25 cellular contexts compared by ENCODE assay signal in genomic region chr4:181564616-181565015, GRCh38.
"Had no signal": no experiment of that assay in that cellular context is flagged by ENCODE, and none has a peak within 500 bp of the region (broad histone marks: within the 10 kb centered on the region; RNA-seq: fewer than 3 reads in every experiment).

No MANE protein-coding gene starts in this region.

- H3K36me3 Mint-ChIP-seq: memory B cell; naive thymus-derived CD4-positive, alpha-beta T cell; natural killer cell treated with Interleukin-12 subunit alpha and Interleukin-12 subunit beta and Interleukin-15 and Interleukin-18, amount 100 ng/mL, for 72 hours; stimulated activated naive B cell treated with anti-CD40 and anti-IgM and Interleukin-4, amounts not matched to agents 10 μg/mL and 1 μg/mL and 100 μg/mL, for 72 hours had no signal

- H3K36me3 ChIP-seq: heart right ventricle, left ventricle myocardium inferior, spleen, stomach, thyroid gland, transverse colon, upper lobe of left lung, vagina had no signal

- H3K27ac ChIP-seq: heart right ventricle, hepatocyte, left ventricle myocardium inferior, skin epidermis, spleen, stomach, testis, thyroid gland, transverse colon, upper lobe of left lung, vagina had no signal

- ATAC-seq: heart right ventricle; mucosa of descending colon; naive thymus-derived CD4-positive, alpha-beta T cell; natural killer cell treated with Interleukin-12 subunit alpha and Interleukin-12 subunit beta and Interleukin-15 and Interleukin-18, amount 100 ng/mL, for 72 hours; right cardiac atrium; sciatic nerve; stimulated activated naive B cell treated with anti-CD40 and anti-IgM and Interleukin-4, amounts not matched to agents 10 μg/mL and 1 μg/mL and 100 μg/mL, for 72 hours; stimulated activated naive CD8-positive, alpha-beta T cell treated with anti-CD3 and anti-CD28 coated beads, Interleukin-15, Interleukin-2, amounts not matched to agents 100 U/mL and 50 U/mL, for 24 hours had no signal

- H3K9me3 ChIP-seq: mucosa of descending colon, testis, thyroid gland, transverse colon, upper lobe of left lung, vagina had no signal

- H3K4me3 ChIP-seq: heart right ventricle, hepatocyte, left ventricle myocardium inferior, lung, mucosa of descending colon, skin epidermis, spleen, stomach, testis, thyroid gland, transverse colon, upper lobe of left lung, vagina had no signal

- H3K27me3 Mint-ChIP-seq: memory B cell; naive thymus-derived CD4-positive, alpha-beta T cell; natural killer cell treated with Interleukin-12 subunit alpha and Interleukin-12 subunit beta and Interleukin-15 and Interleukin-18, amount 100 ng/mL, for 72 hours; progenitor cell of endocrine pancreas; stimulated activated naive B cell treated with anti-CD40 and anti-IgM and Interleukin-4, amounts not matched to agents 10 μg/mL and 1 μg/mL and 100 μg/mL, for 72 hours had no signal

- H3K4me1 Mint-ChIP-seq: memory B cell; naive thymus-derived CD4-positive, alpha-beta T cell; stimulated activated naive B cell treated with anti-CD40 and anti-IgM and Interleukin-4, amounts not matched to agents 10 μg/mL and 1 μg/mL and 100 μg/mL, for 72 hours had no signal

- H3K27me3 ChIP-seq: heart right ventricle, hepatocyte, spleen, stomach, testis, thyroid gland, transverse colon, upper lobe of left lung, vagina had no signal

- DNase-seq: heart right ventricle; islet precursor cell; left ventricle myocardium inferior; midbrain; mucosa of descending colon; naive thymus-derived CD4-positive, alpha-beta T cell; nucleus accumbens; retina; right cardiac atrium; spleen; stimulated activated naive B cell treated with anti-CD40 and anti-IgM and Interleukin-4, amounts not matched to agents 10 μg/mL and 1 μg/mL and 100 μg/mL, for 72 hours; stimulated activated naive CD8-positive, alpha-beta T cell treated with anti-CD3 and anti-CD28 coated beads, Interleukin-15, Interleukin-2, amounts not matched to agents 100 U/mL and 50 U/mL, for 24 hours; stomach; testis; thyroid gland; transverse colon; upper lobe of left lung had no signal

- H3K4me3 Mint-ChIP-seq: memory B cell; naive thymus-derived CD4-positive, alpha-beta T cell; natural killer cell treated with Interleukin-12 subunit alpha and Interleukin-12 subunit beta and Interleukin-15 and Interleukin-18, amount 100 ng/mL, for 72 hours; stimulated activated naive B cell treated with anti-CD40 and anti-IgM and Interleukin-4, amounts not matched to agents 10 μg/mL and 1 μg/mL and 100 μg/mL, for 72 hours had no signal

- H3K79me2 ChIP-seq: hepatocyte had no signal

- H2AFZ ChIP-seq: hepatocyte had no signal

- H3K4me2 ChIP-seq: hepatocyte had no signal

- H3K27ac Mint-ChIP-seq: memory B cell; naive thymus-derived CD4-positive, alpha-beta T cell; natural killer cell treated with Interleukin-12 subunit alpha and Interleukin-12 subunit beta and Interleukin-15 and Interleukin-18, amount 100 ng/mL, for 72 hours; progenitor cell of endocrine pancreas; stimulated activated naive B cell treated with anti-CD40 and anti-IgM and Interleukin-4, amounts not matched to agents 10 μg/mL and 1 μg/mL and 100 μg/mL, for 72 hours had no signal

- H3K4me1 ChIP-seq: heart right ventricle, left ventricle myocardium inferior, spleen, stomach, testis, thyroid gland, transverse colon, upper lobe of left lung, vagina had no signal
